7 cellular contexts compared by ENCODE assay signal in the genomic region with DNA sequence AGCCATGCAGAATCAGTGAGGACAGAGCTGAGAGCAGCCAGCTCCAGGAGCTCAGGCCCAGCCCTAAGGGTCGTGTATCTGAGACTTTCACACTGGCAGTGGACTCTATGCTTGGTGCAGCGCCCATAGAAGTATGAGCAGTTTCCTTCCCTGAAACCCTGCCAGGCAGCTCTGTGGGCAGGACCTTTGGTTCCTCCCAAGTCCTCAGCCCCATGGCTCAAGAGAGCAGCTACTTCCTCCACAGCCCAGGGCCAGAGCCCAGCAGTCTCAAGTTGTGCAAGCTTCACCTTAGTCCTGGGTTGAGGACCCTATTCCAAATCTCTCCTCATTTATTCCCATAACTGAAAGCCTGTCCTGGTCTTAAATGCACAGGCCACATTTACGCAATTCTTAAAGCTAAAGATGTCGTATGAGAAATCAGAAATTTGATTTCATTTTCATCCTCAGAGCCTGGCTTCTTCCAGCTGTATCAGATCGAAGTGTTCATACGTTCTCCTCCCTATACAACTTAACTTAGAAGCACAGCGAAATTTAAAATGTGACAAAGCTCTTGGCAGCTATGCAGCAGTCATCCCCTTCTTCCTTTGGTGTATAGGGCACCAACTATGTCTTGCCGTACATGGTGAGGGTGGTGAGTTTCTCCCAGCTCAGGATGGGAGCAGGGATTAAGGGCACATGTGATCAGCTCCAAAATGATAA.
A peak's percentile ranks its signal among the peaks of the same experiment; 100 is the strongest.
DNase-seq lines count a peak whose midpoint lies in the region; ATAC-seq and TF ChIP-seq lines count a peak whose summit lies in the region.
"Not testable (repeated sequence)": the region's sequence is repeated elsewhere in the genome, so short reads cannot be mapped to it uniquely, and the experiment has no call there.

No MANE protein-coding gene starts in this region.

- H3K9me3 ChIP-seq in SU-DHL-6 (ENCODE audit: insufficient read depth, low read length); lung (ENCODE audit: control insufficient read depth in 2 of 2, insufficient read depth in 1 of 2, low read length in 1 of 2): not testable (repeated sequence)

- not testable (repeated sequence) for H3K36me3 ChIP-seq in SU-DHL-6 (ENCODE audit: low read length); lung (ENCODE audit: control insufficient read depth in 2 of 2, insufficient read depth in 2 of 2, low read length in 2 of 2)

- H3K27me3 ChIP-seq in SU-DHL-6 (ENCODE audit: low read length); lung (ENCODE audit: control insufficient read depth, insufficient read depth): not testable (repeated sequence)

- H3K9ac ChIP-seq in SU-DHL-6 (ENCODE audit: low read length): peak overlapping the region; percentile 29; the same call in 1 of the 2 replicates

- H3K27ac ChIP-seq in SU-DHL-6 (ENCODE audit: low read depth, low read length): peak overlapping the region; percentile 92
- H3K27ac ChIP-seq in lung (ENCODE audit: low read depth in 1 of 2, low read length in 1 of 2): not testable (repeated sequence)

- not testable (repeated sequence) for H3K4me3 ChIP-seq in SU-DHL-6 (ENCODE audit: insufficient read depth, low read length, poor library complexity, severe bottlenecking); lung

- H2AFZ ChIP-seq in SU-DHL-6 (ENCODE audit: low read depth, low read length, severe bottlenecking): peak overlapping the region; percentile 68

- H3F3A ChIP-seq in SU-DHL-6 (ENCODE audit: insufficient read depth): not testable (repeated sequence)

- peak; percentile 50 for DNase-seq in Ammon's horn (ENCODE audit: low spot score)
- DNase-seq in GF-D8 (lab: John Stamatoyannopoulos, UW): peak; percentile 14
- DNase-seq in MV-4-11 (lab: John Stamatoyannopoulos, UW): peak; percentile 59
- DNase-seq in Right ventricle myocardium superior: peak; percentile 45
- DNase-seq in lung (ENCODE audit: low spot score): peak; percentile 32
- DNase-seq in sciatic nerve (ENCODE audit: low spot score): peak; percentile 56

- H3K9me2 ChIP-seq in SU-DHL-6 (replicated peaks; ENCODE audit: insufficient read depth, low read length): not testable (repeated sequence)

- not testable (repeated sequence) for H3K79me2 ChIP-seq in SU-DHL-6 (ENCODE audit: insufficient read depth, low read length)

- not testable (repeated sequence) for ATAC-seq in Right ventricle myocardium superior (ENCODE audit: poor library complexity); lung (ENCODE audit: insufficient read depth, low FRiP score)
- ATAC-seq in sciatic nerve: peak; percentile 48

- intact Hi-C loops in Right ventricle myocardium superior (cut with DNase I); sciatic nerve (cut with DNase I): not testable (repeated sequence)

- TF ChIP-seq CTCF in SU-DHL-6 (IDR thresholded peaks at IDR 0.05; ENCODE audit: insufficient read depth, low read length, poor library complexity, severe bottlenecking); lung (IDR thresholded peaks at IDR 0.05; ENCODE audit: control extremely low read depth, extremely low read depth): not testable (repeated sequence)

- peak overlapping the region; percentile 56 for H3K4me2 ChIP-seq in SU-DHL-6 (ENCODE audit: low read depth, low read length, poor library complexity, severe bottlenecking)

- not testable (repeated sequence) for H4K20me1 ChIP-seq in SU-DHL-6 (ENCODE audit: low read depth, low read length)

- 59 to 67% methylated on average over 8 of the region's 8 CpGs for WGBS in lung, 2 donors

- not testable (repeated sequence) for H3K4me1 ChIP-seq in lung (ENCODE audit: control insufficient read depth in 2 of 2, insufficient read depth in 2 of 2, low read length in 2 of 2)
